27 cellular contexts compared by ENCODE assay signal in genomic region chr22:42450862-42451261, GRCh38. TPM values are rescaled to one million over a fixed set of nuclear protein-coding genes. Genes with fewer than 3 reads are reported as not detected.
DNase-seq lines count a peak whose midpoint lies in the region; ATAC-seq, FAIRE-seq and TF ChIP-seq lines count a peak whose summit lies in the region.
"Had no signal": no experiment of that assay in that cellular context is flagged by ENCODE, and none has a peak within 500 bp of the region (broad histone marks: within the 10 kb centered on the region; RNA-seq: fewer than 3 reads in every experiment).

No MANE protein-coding gene starts in this region.

- in situ Hi-C loops in HepG2 (cut with HindIII; ENCODE audit: extremely low pct_ligation_motif_present, low pct_unique_long_range_greater_than_20kb): no loop called here

- no TSS peak for BruUV-seq in HepG2 (replicated peaks; lab: Mats Ljungman, UMichigan)

- TF ChIP-seq POLR2A in HepG2 (IDR thresholded peaks at IDR 0.05; ENCODE audit: insufficient read depth in 1 of 2, low read depth in 2 of 2, low read length in 2 of 2) (no peak), right lobe of liver (IDR thresholded peaks at IDR 0.05) (no peak)

- no peak for FAIRE-seq in HepG2 (lab: Jason Lieb, UNC)
- no peak for FAIRE-seq in kidney (lab: Jason Lieb, UNC)
- FAIRE-seq: A204.1, GM12878, GM12892, GM18507 had no signal

- H3K9ac ChIP-seq in HepG2 (ENCODE audit: insufficient read depth, low read depth, low read length): no peak overlapping the region
- H3K9ac ChIP-seq in kidney (ENCODE audit: low read length in 2 of 2): no peak overlapping the region
- H3K9ac ChIP-seq: BLaER1 had no signal

- ATAC-seq in HepG2 (no peak), right lobe of liver (no peak)
- ATAC-seq: GM12878 had no signal

- POLR2A ChIA-PET in HepG2 (lab: Yijun Ruan, JAX): no interaction called here

- no peak overlapping the region for H3K4me2 ChIP-seq in HepG2 (ENCODE audit: low read depth, low read length)
- no peak overlapping the region for H3K4me2 ChIP-seq in osteoblast (ENCODE audit: insufficient read depth, low read length)

- H3K27ac ChIP-seq in HepG2 (ENCODE audit: extremely low read length, insufficient read depth, low read length) (no peak overlapping the region), right lobe of liver (no peak overlapping the region), kidney (ENCODE audit: low read depth in 2 of 2, low read length in 2 of 2) (no peak overlapping the region), osteoblast (ENCODE audit: low read depth, low read length) (no peak overlapping the region), substantia nigra (ENCODE audit: low read depth, low read length, poor library complexity, severe bottlenecking) (no peak overlapping the region)
- H3K27ac ChIP-seq: 22Rv1, BLaER1 had no signal

- 11% methylated on average over 4 of the region's 6 CpGs for WGBS in HepG2 (ENCODE audit: low lambda C conversion rate)
- WGBS in right lobe of liver (ENCODE audit: insufficient coverage, low coverage, low lambda C conversion rate, missing lambda C conversion rate): 78% methylated on average over 5 of the region's 6 CpGs

- H3K79me2 ChIP-seq in HepG2 (ENCODE audit: insufficient read depth, low read length) (no peaks in the 10 kb centered on the region), osteoblast (ENCODE audit: insufficient read depth, low read length) (no peaks in the 10 kb centered on the region)

- TF ChIP-seq EP300 in HepG2 (IDR thresholded peaks at IDR 0.05; ENCODE audit: low read depth in 2 of 2, low read length in 2 of 2) (no peak), HepG2 (CRISPR knock-in tag; IDR thresholded peaks at IDR 0.05; ENCODE audit: borderline replicate concordance) (no peak)

- TF ChIP-seq RAD21 in HepG2 (CRISPR knock-in tag; IDR thresholded peaks at IDR 0.05): no peak

- H3K4me1 ChIP-seq in HepG2 (ENCODE audit: insufficient read depth, low read length) (no peaks in the 10 kb centered on the region), right lobe of liver (no peaks in the 10 kb centered on the region), kidney (ENCODE audit: control insufficient read depth in 1 of 2, insufficient read depth in 1 of 2, low read depth in 1 of 2, low read length in 2 of 2) (no peaks in the 10 kb centered on the region), osteoblast (ENCODE audit: insufficient read depth, low read length) (no peaks in the 10 kb centered on the region)
- H3K4me1 ChIP-seq: BE2C had no signal

- no peaks in the 10 kb centered on the region for H3K36me3 ChIP-seq in HepG2 (replicated peaks in 1 of 2; ENCODE audit: control insufficient read depth in 1 of 2, insufficient read depth in 2 of 2, low read length in 2 of 2)
- no peaks in the 10 kb centered on the region for H3K36me3 ChIP-seq in right lobe of liver
- no peaks in the 10 kb centered on the region for H3K36me3 ChIP-seq in kidney (ENCODE audit: control insufficient read depth in 1 of 2, insufficient read depth in 2 of 2, low read length in 2 of 2)
- H3K36me3 ChIP-seq in osteoblast (ENCODE audit: insufficient read depth, low read length): no peaks in the 10 kb centered on the region
- H3K36me3 ChIP-seq: BE2C, BLaER1 had no signal

- H3K27me3 ChIP-seq in HepG2 (ENCODE audit: control insufficient read depth in 1 of 2, insufficient read depth in 2 of 2, low read length in 2 of 2) (peaks cover 3 to 23% of the 10 kb centered on the region in 2 experiments; a peak in 4 of 5 replicates), right lobe of liver (no peaks in the 10 kb centered on the region), osteoblast (ENCODE audit: insufficient read depth, low read length) (no peaks in the 10 kb centered on the region)
- H3K27me3 ChIP-seq: BE2C, BLaER1 had no signal

- intact Hi-C loops in HepG2 (cut with micrococcal nuclease; ENCODE audit: unreplicated experiment): no loop called here
- intact Hi-C loops in right lobe of liver (cut with DNase I): no loop called here
- intact Hi-C loops in kidney (cut with DNase I): no loop called here

- TF ChIP-seq CTCF in HepG2 (CRISPR knock-in tag; IDR thresholded peaks at IDR 0.05) (no peak), right lobe of liver (IDR thresholded peaks at IDR 0.05) (no peak), kidney (IDR thresholded peaks at IDR 0.05; ENCODE audit: borderline replicate concordance, extremely low read depth, insufficient read depth) (no peak), osteoblast (IDR thresholded peaks at IDR 0.05; ENCODE audit: extremely low read depth, low read depth, low read length) (no peak)

- no peak overlapping the region for H3K4me3 ChIP-seq in HepG2 (replicated peaks in 1 of 3; ENCODE audit: insufficient read depth in 1 of 3, low read depth in 2 of 3, low read length in 3 of 3)
- H3K4me3 ChIP-seq in right lobe of liver: no peak overlapping the region
- no peak overlapping the region for H3K4me3 ChIP-seq in kidney (ENCODE audit: low read length in 2 of 2)
- no peak overlapping the region for H3K4me3 ChIP-seq in osteoblast (ENCODE audit: insufficient read depth, low read length)
- H3K4me3 ChIP-seq: BLaER1, GM12878 had no signal

- CTCF ChIA-PET in HepG2 (lab: Yijun Ruan, JAX; ENCODE audit: low intra/inter-chr PET ratio, low total read pairs): no interaction called here

- H2AFZ ChIP-seq in HepG2 (ENCODE audit: low read length) (no peak overlapping the region), osteoblast (ENCODE audit: low read length) (no peak overlapping the region)

- H3K9me3 ChIP-seq in HepG2 (ENCODE audit: low read length): no peaks in the 10 kb centered on the region
- no peaks in the 10 kb centered on the region for H3K9me3 ChIP-seq in right lobe of liver
- no peaks in the 10 kb centered on the region for H3K9me3 ChIP-seq in kidney (ENCODE audit: control insufficient read depth in 1 of 2, low read length in 2 of 2)
- no peaks in the 10 kb centered on the region for H3K9me3 ChIP-seq in osteoblast (ENCODE audit: low read depth, low read length)
- H3K9me3 ChIP-seq: BE2C had no signal

- DNase-seq in HepG2 (ENCODE audit: low spot score): no peak
- DNase-seq in right lobe of liver: no peak
- peak; percentile 9 for DNase-seq in kidney
- DNase-seq in osteoblast (ENCODE audit: insufficient read length, low spot score, missing footprints): peak; percentile 19
- DNase-seq in substantia nigra (lab: John Stamatoyannopoulos, UW): no peak
- no peak for DNase-seq in 8988T
- DNase-seq: ACHN; BE2C; C1 segment of cervical spinal cord; CD4-positive, alpha-beta memory T cell; CD4-positive, CD25-positive, alpha-beta regulatory T cell; CD8-positive, alpha-beta memory T cell; COR-L47; DMS 273 treated with DMSO at 0.1 percent for 48 hours; DMS153; DMS53; DMS79; DND-41; EL; GDM1 had no signal

- no peaks in the 10 kb centered on the region for H4K20me1 ChIP-seq in HepG2 (ENCODE audit: insufficient read depth, low read length)
- no peaks in the 10 kb centered on the region for H4K20me1 ChIP-seq in osteoblast (ENCODE audit: insufficient read depth, low read length)
- H4K20me1 ChIP-seq: BLaER1 had no signal

TF ChIP-seq in HepG2, 621 proteins besides CTCF, POLR2A, EP300 and RAD21 (continues in another document):
- TF ChIP-seq GFI1 (CRISPR knock-in tag; IDR thresholded peaks at IDR 0.05; ENCODE audit: borderline replicate concordance): no peak
- TF ChIP-seq KDM3A (CRISPR knock-in tag; IDR thresholded peaks at IDR 0.05; ENCODE audit: low read depth): no peak
- no peak for TF ChIP-seq ZSCAN31 (CRISPR knock-in tag; IDR thresholded peaks at IDR 0.05; ENCODE audit: low read depth)
- no peak for TF ChIP-seq REL (CRISPR knock-in tag; conservative IDR thresholded peaks at IDR 0.05)
- peak; percentile 52; the same call in 1 of the 2 replicates for TF ChIP-seq MAFF (IDR thresholded peaks at IDR 0.05; ENCODE audit: low read depth, low read length)
- TF ChIP-seq MAFK (conservative IDR thresholded peaks at IDR 0.05 in 1 of 2, IDR thresholded peaks at IDR 0.05 in 1 of 2; ENCODE audit: low read length in 2 of 2): peak; percentile 15 to 58; a peak in 2 of 4 replicates

RNA-seq across cellular contexts. Expression of gene NFAM1, which starts 18.7 kb away (rescaled TPM):
- not detected in 2 replicates for total RNA-seq in HepG2 (2016; rRNA removed; fragmentation: Illumina TruSeq; extraction: Trizol)
- total RNA-seq in HepG2 (2016; cell fraction: cytosol; rRNA removed; fragmentation: Illumina TruSeq; extraction: Trizol; ENCODE audit: low read depth): not detected in 2 replicates
- total RNA-seq in HepG2 (2016; cell fraction: insoluble cytoplasmic fraction; rRNA removed; fragmentation: Illumina TruSeq; extraction: Trizol): not detected in 2 replicates
- total RNA-seq in HepG2 (2016; cell fraction: membrane; rRNA removed; fragmentation: Illumina TruSeq; extraction: Trizol): not detected in 2 replicates
- not detected in 2 replicates for total RNA-seq in HepG2 (2016; cell fraction: nucleus; rRNA removed; fragmentation: Illumina TruSeq; extraction: Trizol)
- polyA plus RNA-seq in HepG2 (2011; rRNA removed): 0.03 and 0.10 TPM in 2 replicates
- 0.01 TPM in 2 replicates for polyA plus RNA-seq in HepG2 (2011; cell fraction: cytosol; rRNA removed)
- 0.05 TPM in 1 of 2 replicates, not detected in the other for polyA plus RNA-seq in HepG2 (2011; cell fraction: nucleus; rRNA removed)
- polyA plus RNA-seq in HepG2 (2012): 0.24 and 0.35 TPM in 2 replicates
- not detected in 2 replicates for polyA plus RNA-seq in HepG2 (2016; cell fraction: cytosol; fragmentation: Illumina TruSeq; extraction: Trizol; ENCODE audit: low read depth)
- not detected in 2 replicates for polyA plus RNA-seq in HepG2 (2016; cell fraction: insoluble cytoplasmic fraction; fragmentation: Illumina TruSeq; extraction: Trizol; ENCODE audit: low read depth)
- not detected in 2 replicates for polyA plus RNA-seq in HepG2 (2016; cell fraction: membrane; fragmentation: Illumina TruSeq; extraction: Trizol; ENCODE audit: low read depth)
- not detected in 2 replicates for polyA plus RNA-seq in HepG2 (2016; cell fraction: nucleus; fragmentation: Illumina TruSeq; extraction: Trizol; ENCODE audit: insufficient read depth, low read depth)
- 0.05 TPM in 1 of 2 replicates, not detected in the other for polyA minus RNA-seq in HepG2 (2011; rRNA and poly(A)+ RNA removed; ENCODE audit: low replicate concordance)
- not detected in 2 replicates for polyA minus RNA-seq in HepG2 (2011; cell fraction: cytosol; rRNA and poly(A)+ RNA removed)
- polyA minus RNA-seq in HepG2 (2011; cell fraction: nucleus; rRNA and poly(A)+ RNA removed): not detected in 2 replicates
- total RNA-seq in right lobe of liver: 1 to 10 TPM; 2.1 to 6.6 (median 2.4) TPM
- 7.9 TPM for total RNA-seq in kidney
- polyA plus RNA-seq in kidney (ENCODE audit: insufficient read depth, low read depth, low replicate concordance): 0.60 TPM
- under 0.01 TPM in 2 replicates for total RNA-seq in osteoblast
- polyA plus RNA-seq: AG04450; CD8-positive, alpha-beta memory T cell had no signal

Comparison
In these comparisons a context has a peak if more than half of its experiments do, and no peak if none do; other contexts are left out.
1. DNase-seq: peak in kidney (single experiment) and osteoblast (single experiment); none in HepG2 (single experiment), right lobe of liver (0 of 3), substantia nigra (0 of 49) and 8988T (single experiment).